Comparison of ENCODE assay signal across 8 cellular contexts in genomic region chr16:425082-425718, GRCh38. TPM values are rescaled to one million over a fixed set of nuclear protein-coding genes. Genes with fewer than 3 reads are reported as not detected.
DNase-seq lines count a peak whose midpoint lies in the region; ATAC-seq and TF ChIP-seq lines count a peak whose summit lies in the region.

TSS of gene RAB11FIP3 (plus strand) at chr16:425649. CDS start at chr16:426007, 358 bp downstream.

- peak within 1 kb of the TSS; percentile 85 for H3K4me3 Mint-ChIP-seq in central memory CD8-positive, alpha-beta T cell

- H3K27ac Mint-ChIP-seq in central memory CD8-positive, alpha-beta T cell (ENCODE audit: low read depth) = peak within 1 kb of the TSS; percentile 76

- H3K9me3 Mint-ChIP-seq in central memory CD8-positive, alpha-beta T cell = no peaks in the 10 kb centered on the region

- peak; percentile 17 for TF ChIP-seq CTCF in kidney epithelial cell (IDR thresholded peaks at IDR 0.05; ENCODE audit: insufficient read depth, low read length, poor library complexity, severe bottlenecking)

- peaks cover 2% of the 10 kb centered on the region for H3K36me3 ChIP-seq in kidney epithelial cell (ENCODE audit: control insufficient read depth, insufficient read depth, low read length)

- no peaks in the 10 kb centered on the region for H3K27me3 ChIP-seq in kidney epithelial cell (ENCODE audit: control insufficient read depth, insufficient read depth, low read length)

- no peaks in the 10 kb centered on the region for H3K27me3 Mint-ChIP-seq in central memory CD8-positive, alpha-beta T cell

- ATAC-seq in HG03097 (IDR thresholded peaks at IDR 0.05; ENCODE audit: low FRiP score, unreplicated experiment) = peak; percentile 84
- peak; percentile 93 to 97 for ATAC-seq in activated CD4-positive, CD25-positive, alpha-beta regulatory T cell treated with anti-CD3 and anti-CD28 coated beads, Interleukin-2, amount 50 U/mL, for 24 hours
- peak; percentile 90 for ATAC-seq in central memory CD8-positive, alpha-beta T cell (replicated peaks; ENCODE audit: extremely low read depth, poor library complexity, severe bottlenecking)

- in situ Hi-C loops in ACHN (cut with HindIII; ENCODE audit: low pct_ligation_motif_present, low pct_unique_long_range_greater_than_20kb, low sequenced_read_pairs) = no loop called here

- peaks cover 10% of the 10 kb centered on the region for H3K36me3 Mint-ChIP-seq in central memory CD8-positive, alpha-beta T cell (ENCODE audit: insufficient read depth)

- H3K4me3 ChIP-seq in kidney epithelial cell (ENCODE audit: low read depth, low read length) = peak within 1 kb of the TSS; percentile 61

- DNase-seq in ACHN (peak; percentile 80), NCI-H2196 treated with DMSO at 0.1 percent for 48 hours (lab: John Stamatoyannopoulos, UW; ENCODE audit: unreplicated experiment) (peak; percentile 42), kidney epithelial cell (ENCODE audit: low read depth) (no peak)
- DNase-seq in central memory CD8-positive, alpha-beta T cell (ENCODE audit: low spot score in 2 of 2) = peak; percentile 71 to 80
- DNase-seq in stimulated activated CD4-positive, alpha-beta T cell treated with anti-CD3 and anti-CD28 coated beads, Interleukin-15, amount 100 ng/mL, for 48 hours (ENCODE audit: low read depth in 2 of 2) = peak; percentile 68 to 82

- TF ChIP-seq POLR2A in GM18526 (IDR thresholded peaks at IDR 0.05; ENCODE audit: extremely low read depth, insufficient read length) = peak; percentile 82

- H3K4me1 Mint-ChIP-seq in central memory CD8-positive, alpha-beta T cell = peaks cover 39% of the 10 kb centered on the region

RNA-seq across cellular contexts. Expression of gene RAB11FIP3, which starts in this region (rescaled TPM):
- total RNA-seq in kidney epithelial cell = 34.5 and 36.2 TPM in 2 replicates
